1 cellular context compared by ENCODE assay signal in the genomic region with DNA sequence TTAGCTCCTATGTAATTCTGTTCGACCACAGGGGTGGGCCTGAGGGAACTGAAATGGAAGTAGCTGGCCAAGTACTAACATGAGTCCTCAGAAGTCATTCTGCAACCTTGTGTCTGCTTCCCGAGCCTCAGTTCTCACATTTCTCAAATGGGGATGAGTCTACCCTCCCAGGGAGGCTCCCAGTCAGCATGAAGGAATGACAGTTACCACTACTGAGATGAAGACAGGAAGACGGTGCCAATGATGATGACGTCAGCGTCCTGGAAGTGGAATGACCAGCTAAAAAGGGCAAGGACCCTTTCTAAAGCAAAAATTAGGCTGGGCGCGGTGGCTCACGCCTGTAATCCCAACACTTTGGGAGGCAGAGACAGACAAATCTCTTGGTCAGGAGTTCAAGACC.
TF ChIP-seq lines count a peak whose summit lies in the region.

No MANE protein-coding gene starts in this region.

TF ChIP-seq in SK-N-SH, 30 proteins besides CTCF, POLR2A, EP300 and RAD21 (continued from another document):
- TF ChIP-seq, protein P1, sequence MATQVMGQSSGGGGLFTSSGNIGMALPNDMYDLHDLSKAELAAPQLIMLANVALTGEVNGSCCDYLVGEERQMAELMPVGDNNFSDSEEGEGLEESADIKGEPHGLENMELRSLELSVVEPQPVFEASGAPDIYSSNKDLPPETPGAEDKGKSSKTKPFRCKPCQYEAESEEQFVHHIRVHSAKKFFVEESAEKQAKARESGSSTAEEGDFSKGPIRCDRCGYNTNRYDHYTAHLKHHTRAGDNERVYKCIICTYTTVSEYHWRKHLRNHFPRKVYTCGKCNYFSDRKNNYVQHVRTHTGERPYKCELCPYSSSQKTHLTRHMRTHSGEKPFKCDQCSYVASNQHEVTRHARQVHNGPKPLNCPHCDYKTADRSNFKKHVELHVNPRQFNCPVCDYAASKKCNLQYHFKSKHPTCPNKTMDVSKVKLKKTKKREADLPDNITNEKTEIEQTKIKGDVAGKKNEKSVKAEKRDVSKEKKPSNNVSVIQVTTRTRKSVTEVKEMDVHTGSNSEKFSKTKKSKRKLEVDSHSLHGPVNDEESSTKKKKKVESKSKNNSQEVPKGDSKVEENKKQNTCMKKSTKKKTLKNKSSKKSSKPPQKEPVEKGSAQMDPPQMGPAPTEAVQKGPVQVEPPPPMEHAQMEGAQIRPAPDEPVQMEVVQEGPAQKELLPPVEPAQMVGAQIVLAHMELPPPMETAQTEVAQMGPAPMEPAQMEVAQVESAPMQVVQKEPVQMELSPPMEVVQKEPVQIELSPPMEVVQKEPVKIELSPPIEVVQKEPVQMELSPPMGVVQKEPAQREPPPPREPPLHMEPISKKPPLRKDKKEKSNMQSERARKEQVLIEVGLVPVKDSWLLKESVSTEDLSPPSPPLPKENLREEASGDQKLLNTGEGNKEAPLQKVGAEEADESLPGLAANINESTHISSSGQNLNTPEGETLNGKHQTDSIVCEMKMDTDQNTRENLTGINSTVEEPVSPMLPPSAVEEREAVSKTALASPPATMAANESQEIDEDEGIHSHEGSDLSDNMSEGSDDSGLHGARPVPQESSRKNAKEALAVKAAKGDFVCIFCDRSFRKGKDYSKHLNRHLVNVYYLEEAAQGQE (IDR thresholded peaks at IDR 0.05; ENCODE audit: low read depth, low read length) = no peak
- TF ChIP-seq RFX5 (IDR thresholded peaks at IDR 0.05; ENCODE audit: low read length) (no peak), FOXJ3 (CRISPR knock-in tag; IDR thresholded peaks at IDR 0.05) (no peak), SIN3A (IDR thresholded peaks at IDR 0.05; ENCODE audit: borderline replicate concordance, low read depth, low read length) (no peak), TAF1 (IDR thresholded peaks at IDR 0.05; ENCODE audit: borderline replicate concordance, low read depth, low read length) (no peak), GATA2 (CRISPR knock-in tag; IDR thresholded peaks at IDR 0.05) (no peak), CHD2 (IDR thresholded peaks at IDR 0.05; ENCODE audit: low read length, partially characterized antibody) (no peak), EZH2phosphoT487 (IDR thresholded peaks at IDR 0.05; ENCODE audit: borderline replicate concordance, low read depth) (no peak), MXI1 (IDR thresholded peaks at IDR 0.05; ENCODE audit: low read depth, low read length) (no peak), RXRA (IDR thresholded peaks at IDR 0.05; ENCODE audit: borderline replicate concordance, low read depth) (no peak; the same call in 1 of the 2 replicates), YY1 (IDR thresholded peaks at IDR 0.05; ENCODE audit: low read depth) (no peak)
- TF ChIP-seq, protein P2, sequence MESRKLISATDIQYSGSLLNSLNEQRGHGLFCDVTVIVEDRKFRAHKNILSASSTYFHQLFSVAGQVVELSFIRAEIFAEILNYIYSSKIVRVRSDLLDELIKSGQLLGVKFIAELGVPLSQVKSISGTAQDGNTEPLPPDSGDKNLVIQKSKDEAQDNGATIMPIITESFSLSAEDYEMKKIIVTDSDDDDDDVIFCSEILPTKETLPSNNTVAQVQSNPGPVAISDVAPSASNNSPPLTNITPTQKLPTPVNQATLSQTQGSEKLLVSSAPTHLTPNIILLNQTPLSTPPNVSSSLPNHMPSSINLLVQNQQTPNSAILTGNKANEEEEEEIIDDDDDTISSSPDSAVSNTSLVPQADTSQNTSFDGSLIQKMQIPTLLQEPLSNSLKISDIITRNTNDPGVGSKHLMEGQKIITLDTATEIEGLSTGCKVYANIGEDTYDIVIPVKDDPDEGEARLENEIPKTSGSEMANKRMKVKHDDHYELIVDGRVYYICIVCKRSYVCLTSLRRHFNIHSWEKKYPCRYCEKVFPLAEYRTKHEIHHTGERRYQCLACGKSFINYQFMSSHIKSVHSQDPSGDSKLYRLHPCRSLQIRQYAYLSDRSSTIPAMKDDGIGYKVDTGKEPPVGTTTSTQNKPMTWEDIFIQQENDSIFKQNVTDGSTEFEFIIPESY (IDR thresholded peaks at IDR 0.05; ENCODE audit: borderline replicate concordance, low read depth) = no peak
- TF ChIP-seq, protein P3, sequence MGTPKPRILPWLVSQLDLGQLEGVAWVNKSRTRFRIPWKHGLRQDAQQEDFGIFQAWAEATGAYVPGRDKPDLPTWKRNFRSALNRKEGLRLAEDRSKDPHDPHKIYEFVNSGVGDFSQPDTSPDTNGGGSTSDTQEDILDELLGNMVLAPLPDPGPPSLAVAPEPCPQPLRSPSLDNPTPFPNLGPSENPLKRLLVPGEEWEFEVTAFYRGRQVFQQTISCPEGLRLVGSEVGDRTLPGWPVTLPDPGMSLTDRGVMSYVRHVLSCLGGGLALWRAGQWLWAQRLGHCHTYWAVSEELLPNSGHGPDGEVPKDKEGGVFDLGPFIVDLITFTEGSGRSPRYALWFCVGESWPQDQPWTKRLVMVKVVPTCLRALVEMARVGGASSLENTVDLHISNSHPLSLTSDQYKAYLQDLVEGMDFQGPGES (IDR thresholded peaks at IDR 0.05; ENCODE audit: low read depth, low read length) = no peak
- TF ChIP-seq, protein P4, sequence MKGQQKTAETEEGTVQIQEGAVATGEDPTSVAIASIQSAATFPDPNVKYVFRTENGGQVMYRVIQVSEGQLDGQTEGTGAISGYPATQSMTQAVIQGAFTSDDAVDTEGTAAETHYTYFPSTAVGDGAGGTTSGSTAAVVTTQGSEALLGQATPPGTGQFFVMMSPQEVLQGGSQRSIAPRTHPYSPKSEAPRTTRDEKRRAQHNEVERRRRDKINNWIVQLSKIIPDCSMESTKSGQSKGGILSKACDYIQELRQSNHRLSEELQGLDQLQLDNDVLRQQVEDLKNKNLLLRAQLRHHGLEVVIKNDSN (IDR thresholded peaks at IDR 0.05; ENCODE audit: borderline replicate concordance, low read depth) = no peak
